ENCODE assay signal across 7 cellular contexts in genomic region chr7:108415821-108416536, GRCh38. TPM values are rescaled to one million over a fixed set of nuclear protein-coding genes. Genes with fewer than 3 reads are reported as not detected.
DNase-seq lines count a peak whose midpoint lies in the region; ATAC-seq and TF ChIP-seq lines count a peak whose summit lies in the region.

No MANE protein-coding gene starts in this region.

- intact Hi-C loops in PC-9 (cut with micrococcal nuclease; ENCODE audit: unreplicated experiment) (loop anchor here (2.0 kb wide), 1 partner anchor 75 kb away; no protein-coding TSS in a partner anchor), spleen (cut with DNase I; ENCODE audit: low total_unique reads) (no loop called here)

- no peak overlapping the region for H2AFZ ChIP-seq in PC-9
- H2AFZ ChIP-seq in smooth muscle cell (ENCODE audit: low read depth): no peak overlapping the region

- H3F3A ChIP-seq in PC-9 (ENCODE audit: insufficient read depth, low read depth) (peaks cover 5% of the 10 kb centered on the region; the same call in 1 of the 2 replicates), smooth muscle cell (ENCODE audit: low read depth) (no peaks in the 10 kb centered on the region)

- DNase-seq in GM12864 (ENCODE audit: low read depth) (peak; percentile 40), PC-9 (peak; percentile 53 to 54), endodermal cell (no peak), smooth muscle cell (lab: John Stamatoyannopoulos, UW; ENCODE audit: unreplicated experiment) (no peak), spleen (no peak)

- ATAC-seq in GM19468 (IDR thresholded peaks at IDR 0.05; ENCODE audit: extremely low read depth, unreplicated experiment) (peak; percentile 47), HG03520 (IDR thresholded peaks at IDR 0.05; ENCODE audit: unreplicated experiment) (peak; percentile 81)

- peaks cover 11% of the 10 kb centered on the region for H3K4me1 Mint-ChIP-seq in endodermal cell

- H4K20me1 ChIP-seq in PC-9 (ENCODE audit: insufficient read depth) (no peaks in the 10 kb centered on the region), smooth muscle cell (ENCODE audit: low read depth) (no peaks in the 10 kb centered on the region)

- TF ChIP-seq CTCF in GM12864 (IDR thresholded peaks at IDR 0.05; ENCODE audit: low read depth, low read length, missing control alignments) (no peak), PC-9 (conservative IDR thresholded peaks at IDR 0.05) (no peak), endodermal cell (conservative IDR thresholded peaks at IDR 0.05) (no peak), smooth muscle cell (IDR thresholded peaks at IDR 0.05; ENCODE audit: borderline replicate concordance, insufficient read depth, poor library complexity, severe bottlenecking) (no peak), spleen (IDR thresholded peaks at IDR 0.05 in 8 of 11, conservative IDR thresholded peaks at IDR 0.05 in 3 of 11) (no peak)

- no peak overlapping the region for H3K9ac ChIP-seq in endodermal cell (ENCODE audit: extremely low read depth, low read length, poor library complexity, severe bottlenecking)
- H3K9ac ChIP-seq in smooth muscle cell (ENCODE audit: low read depth): no peak overlapping the region

- no peaks in the 10 kb centered on the region for H3K9me2 ChIP-seq in PC-9 (ENCODE audit: insufficient read depth)

- H3K36me3 ChIP-seq in PC-9 (ENCODE audit: low read depth): no peaks in the 10 kb centered on the region
- H3K36me3 ChIP-seq in endodermal cell (ENCODE audit: control insufficient read depth, insufficient read depth, low read length): no peaks in the 10 kb centered on the region
- no peaks in the 10 kb centered on the region for H3K36me3 ChIP-seq in smooth muscle cell (ENCODE audit: low read depth)
- no peaks in the 10 kb centered on the region for H3K36me3 ChIP-seq in spleen

- POLR2A ChIA-PET in PC-9 (lab: Charles Lee; ENCODE audit: unreplicated experiment): interaction anchor here (0.6 kb wide), 2 partner anchors 39 to 1827 kb away, joined by 4 to 5 read pairs; no protein-coding TSS in a partner anchor

- no peaks in the 10 kb centered on the region for H3K27me3 Mint-ChIP-seq in endodermal cell (ENCODE audit: insufficient read depth)

- H3K27ac Mint-ChIP-seq in endodermal cell: no peak overlapping the region

- WGBS in endodermal cell (ENCODE audit: insufficient coverage in 1 of 2, insufficient read length in 1 of 2), 2 experiments: 85 to 89% methylated on average over 5 to 8 of the region's 8 CpGs
- 69% methylated on average over 8 of the region's 8 CpGs for WGBS in smooth muscle cell (ENCODE audit: low lambda C conversion rate)
- WGBS in spleen, 5 donors: 23 to 42% (median 30%) methylated on average over 8 of the region's 8 CpGs

- H3K4me3 ChIP-seq in GM12864 (ENCODE audit: low read depth, low read length): no peak overlapping the region
- H3K4me3 ChIP-seq in PC-9: no peak overlapping the region
- no peak overlapping the region for H3K4me3 ChIP-seq in endodermal cell (ENCODE audit: low read length)
- H3K4me3 ChIP-seq in smooth muscle cell: no peak overlapping the region
- peak overlapping the region in 1 of 8 donors; percentile 31 for H3K4me3 ChIP-seq in spleen

- H3K4me2 ChIP-seq in PC-9: 0 out of 2 replicates have a peak overlapping the region, but pooled peaks have one; percentile 8
- H3K4me2 ChIP-seq in smooth muscle cell: no peak overlapping the region

- H3K27ac ChIP-seq in PC-9 (0 out of 2 replicates have a peak overlapping the region, but pooled peaks have one; percentile 10), endodermal cell (ENCODE audit: low read depth, low read length) (peak overlapping the region; percentile 50), smooth muscle cell (ENCODE audit: low read depth) (peak overlapping the region; percentile 30), spleen (peak overlapping the region in 1 of 8 donors; percentile 47)

- no peak overlapping the region for H3K4me3 Mint-ChIP-seq in endodermal cell

- no peaks in the 10 kb centered on the region for H3K9me3 Mint-ChIP-seq in endodermal cell

- no peak for TF ChIP-seq POLR2A in spleen (IDR thresholded peaks at IDR 0.05)

- H3K79me2 ChIP-seq in PC-9 (ENCODE audit: low read depth) (no peaks in the 10 kb centered on the region), smooth muscle cell (ENCODE audit: low read depth) (no peaks in the 10 kb centered on the region)

- H3K36me3 Mint-ChIP-seq in endodermal cell (ENCODE audit: low read depth): peaks cover 2% of the 10 kb centered on the region

- TSS peak; percentile 60 for BruUV-seq in PC-9 (replicated peaks; lab: Mats Ljungman, UMichigan)

- H3K4me1 ChIP-seq in PC-9 (replicated peaks; ENCODE audit: insufficient read depth) (peaks cover 18% of the 10 kb centered on the region; the same call in 1 of the 2 replicates), endodermal cell (ENCODE audit: control insufficient read depth, insufficient read depth, low read length) (no peaks in the 10 kb centered on the region), smooth muscle cell (ENCODE audit: low read depth) (peaks cover 11% of the 10 kb centered on the region), spleen (peaks cover 5 to 36% (median 20%) of the 10 kb centered on the region in 6 donors)

- H3K27me3 ChIP-seq in PC-9 (ENCODE audit: insufficient read depth, low read depth) (no peaks in the 10 kb centered on the region), endodermal cell (ENCODE audit: control insufficient read depth, insufficient read depth, low read length, poor library complexity, severe bottlenecking) (no peaks in the 10 kb centered on the region), smooth muscle cell (ENCODE audit: low read depth) (no peaks in the 10 kb centered on the region), spleen (replicated peaks in 1 of 7) (peaks cover 0 to 26% (median 0%) of the 10 kb centered on the region in 7 donors)

- CTCF ChIA-PET in PC-9 (lab: Charles Lee): no interaction called here

- H3K9me3 ChIP-seq in PC-9 (ENCODE audit: insufficient read depth, low read depth): no peaks in the 10 kb centered on the region
- no peaks in the 10 kb centered on the region for H3K9me3 ChIP-seq in endodermal cell (ENCODE audit: control insufficient read depth, low read length)
- H3K9me3 ChIP-seq in smooth muscle cell (replicated peaks; ENCODE audit: low read depth): no peaks in the 10 kb centered on the region
- H3K9me3 ChIP-seq in spleen: peaks cover 0 to 7% (median 0%) of the 10 kb centered on the region in 8 donors

RNA-seq across cellular contexts. Expression of gene NRCAM, which starts 40.3 kb away (rescaled TPM):
- 40.3 and 42.6 TPM in 2 replicates for total RNA-seq in PC-9 (2021)
- total RNA-seq in endodermal cell: 10 to 100 TPM; 17.9 to 28.2 TPM
- polyA plus RNA-seq in endodermal cell (2013, experiment 1 of 2): 49.9 TPM
- polyA plus RNA-seq in endodermal cell (2013, experiment 2 of 2): 41.4 TPM
- 0.22 and 0.49 TPM in 2 replicates for total RNA-seq in smooth muscle cell
- polyA plus RNA-seq in smooth muscle cell: 0.30 TPM in 1 of 2 replicates, not detected in the other
- total RNA-seq in spleen: 10 to 100 TPM in 6 of 7 donors, 1 to 10 TPM in 1; 4.1 to 88.5 (median 30.2) TPM
- polyA plus RNA-seq in spleen: 1 to 10 TPM; 5.4 to 8.7 (median 8.6) TPM

Comparison
In these comparisons a context has a peak if more than half of its experiments do, and no peak if none do; other contexts are left out.
1. DNase-seq: peak in GM12864 (single experiment) and PC-9 (2 of 2); none in endodermal cell (single experiment), smooth muscle cell (single experiment) and spleen (single experiment).